In the genomic region with DNA sequence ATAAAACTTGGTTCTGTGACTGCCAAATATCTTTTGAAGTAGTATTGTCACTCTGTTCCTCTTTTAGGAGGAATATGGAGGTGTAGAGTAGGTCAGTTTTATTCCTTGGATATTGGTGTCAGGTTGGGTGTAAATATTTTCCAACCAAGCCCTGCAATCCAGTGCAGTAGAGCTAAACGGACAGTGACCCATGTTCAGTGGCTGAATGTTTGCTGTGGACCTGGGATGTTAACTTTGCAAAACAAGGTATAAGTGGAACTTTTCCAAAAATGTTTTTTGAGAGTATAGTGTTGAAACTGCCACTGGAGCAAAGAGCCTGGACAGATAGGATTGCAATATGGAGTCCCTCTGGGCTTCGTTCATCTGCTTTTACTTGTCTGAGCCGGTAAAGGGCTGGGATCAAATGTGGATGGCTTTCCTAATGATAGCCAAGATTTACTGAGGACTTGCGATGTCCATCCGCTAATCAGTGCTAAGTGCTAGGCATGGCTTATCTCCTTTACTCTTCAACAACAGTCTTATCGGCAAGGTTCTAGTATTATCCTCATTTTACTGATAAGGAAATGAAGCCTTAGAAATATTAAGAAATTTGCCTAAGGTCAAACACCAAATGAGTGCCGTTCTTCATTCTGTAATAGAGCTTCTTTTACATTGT, we compare ENCODE assay signal across 3 cellular contexts.
TF ChIP-seq lines count a peak whose summit lies in the region.

No MANE protein-coding gene starts in this region.

TF ChIP-seq in liver, 16 proteins besides CTCF, POLR2A, EP300 and RAD21:
- TF ChIP-seq JUND (IDR thresholded peaks at IDR 0.05), result no peak
- TF ChIP-seq HNF4G (IDR thresholded peaks at IDR 0.05), result no peak
- TF ChIP-seq MAX (IDR thresholded peaks at IDR 0.05), result no peak
- TF ChIP-seq SP1 (IDR thresholded peaks at IDR 0.05), result peak; percentile 58
- TF ChIP-seq EGR1 (IDR thresholded peaks at IDR 0.05; ENCODE audit: low read depth in 2 of 2), result no peak
- TF ChIP-seq TAF1 (conservative IDR thresholded peaks at IDR 0.05), result no peak
- no peak for TF ChIP-seq REST (IDR thresholded peaks at IDR 0.05)
- TF ChIP-seq GABPA (IDR thresholded peaks at IDR 0.05 in 1 of 2, conservative IDR thresholded peaks at IDR 0.05 in 1 of 2), result no peak
- TF ChIP-seq FOXA2 (IDR thresholded peaks at IDR 0.05), result no peak
- peak; percentile 49 for TF ChIP-seq YY1 (IDR thresholded peaks at IDR 0.05)
- TF ChIP-seq HNF4A (conservative IDR thresholded peaks at IDR 0.05), result peak in 1 of 2 donors; percentile 28
- TF ChIP-seq NR2F2 (IDR thresholded peaks at IDR 0.05), result no peak
- peak; percentile 24 to 54 for TF ChIP-seq RXRA (IDR thresholded peaks at IDR 0.05)

TF ChIP-seq in HepG2, 621 proteins besides CTCF, POLR2A, EP300 and RAD21:
- TF ChIP-seq ZNF792 (CRISPR knock-in tag; IDR thresholded peaks at IDR 0.05) (no peak), ZNF441 (CRISPR knock-in tag; IDR thresholded peaks at IDR 0.05; ENCODE audit: borderline replicate concordance) (no peak), SNAPC4 (CRISPR knock-in tag; IDR thresholded peaks at IDR 0.05) (no peak), NFE2 (CRISPR knock-in tag; IDR thresholded peaks at IDR 0.05) (no peak), KLF11 (CRISPR knock-in tag; IDR thresholded peaks at IDR 0.05) (no peak), MZF1 (CRISPR knock-in tag; IDR thresholded peaks at IDR 0.05; ENCODE audit: borderline replicate concordance) (no peak), CHCHD3 (CRISPR knock-in tag; IDR thresholded peaks at IDR 0.05) (no peak), SETDB1 (CRISPR knock-in tag; IDR thresholded peaks at IDR 0.05; ENCODE audit: borderline replicate concordance) (no peak), ZNF296 (CRISPR knock-in tag; conservative IDR thresholded peaks at IDR 0.05) (no peak), ZFP1 (CRISPR knock-in tag; IDR thresholded peaks at IDR 0.05) (no peak), AGO1 (IDR thresholded peaks at IDR 0.05; ENCODE audit: low read depth, low read length, poor library complexity, severe bottlenecking) (no peak), KLF13 (CRISPR knock-in tag; IDR thresholded peaks at IDR 0.05) (no peak), ZFP90 (CRISPR knock-in tag; IDR thresholded peaks at IDR 0.05; ENCODE audit: borderline replicate concordance) (no peak), ARHGAP35 (CRISPR knock-in tag; IDR thresholded peaks at IDR 0.05; ENCODE audit: borderline replicate concordance) (no peak), ISL2 (CRISPR knock-in tag; IDR thresholded peaks at IDR 0.05) (no peak), ZNF577 (CRISPR knock-in tag; IDR thresholded peaks at IDR 0.05; ENCODE audit: borderline replicate concordance, low read depth) (no peak), ARNT (IDR thresholded peaks at IDR 0.05) (no peak)

TF ChIP-seq in K562, 482 proteins besides CTCF, POLR2A, EP300 and RAD21:
- TF ChIP-seq HMGN3 (IDR thresholded peaks at IDR 0.05; ENCODE audit: borderline replicate concordance, extremely low read depth, insufficient read length, low read depth, low read length) (no peak), CBFA2T3 (IDR thresholded peaks at IDR 0.05) (peak; percentile 41), MEF2D (tag; conservative IDR thresholded peaks at IDR 0.05; ENCODE audit: low read depth) (no peak), PTBP1 (IDR thresholded peaks at IDR 0.05; ENCODE audit: low read depth, low read length) (no peak), FOSL1 (tag; conservative IDR thresholded peaks at IDR 0.05) (peak; percentile 44), ZNF766 (CRISPR knock-in tag; conservative IDR thresholded peaks at IDR 0.05) (0 out of 2 replicates have a peak, but pooled peaks have one; percentile 30), SOX6 (IDR thresholded peaks at IDR 0.05) (peak; percentile 58; the same call in 1 of the 2 replicates), NEUROD1 (IDR thresholded peaks at IDR 0.05; ENCODE audit: borderline replicate concordance, low read depth, low read length, partially characterized antibody) (no peak), RCOR1 (IDR thresholded peaks at IDR 0.05; ENCODE audit: borderline replicate concordance in 1 of 2, low read depth in 2 of 2, low read length in 2 of 2) (peak in 1 of 2 experiments; percentile 72; a peak in 1 of 4 replicates), TRIM25 (IDR thresholded peaks at IDR 0.05; ENCODE audit: borderline replicate concordance) (no peak), PYGO2 (tag; IDR thresholded peaks at IDR 0.05) (no peak), KDM1A (IDR thresholded peaks at IDR 0.05) (peak; percentile 11 to 39; a peak in 1 of 4 replicates), HDAC8 (tag; IDR thresholded peaks at IDR 0.05) (no peak)
